In genomic region chr2:20201671-20202070, GRCh38 we compare ENCODE assay signal across 3 cellular contexts.
TF ChIP-seq lines count a peak whose summit lies in the region.

No MANE protein-coding gene starts in this region.

TF ChIP-seq in IMR-90, 13 proteins besides CTCF, POLR2A, EP300 and RAD21:
- TF ChIP-seq CEBPB (IDR thresholded peaks at IDR 0.05; ENCODE audit: low read depth, low read length) (no peak), CHD1 (IDR thresholded peaks at IDR 0.05; ENCODE audit: low read depth, low read length) (no peak), MXI1 (IDR thresholded peaks at IDR 0.05; ENCODE audit: borderline replicate concordance, low read depth, low read length) (no peak), MAZ (IDR thresholded peaks at IDR 0.05; ENCODE audit: borderline replicate concordance, low read depth, low read length) (no peak), USF2 (IDR thresholded peaks at IDR 0.05; ENCODE audit: low read depth, low read length) (no peak), NFE2L2 (IDR thresholded peaks at IDR 0.05; ENCODE audit: low read depth, low read length) (no peak), MAFK (IDR thresholded peaks at IDR 0.05; ENCODE audit: low read depth, low read length) (no peak), BHLHE40 (IDR thresholded peaks at IDR 0.05; ENCODE audit: low read depth, low read length) (no peak)

TF ChIP-seq in K562, 482 proteins besides CTCF, POLR2A, EP300 and RAD21:
- TF ChIP-seq TAF15 (IDR thresholded peaks at IDR 0.05; ENCODE audit: low read depth, low read length) = no peak
- TF ChIP-seq ESRRA (IDR thresholded peaks at IDR 0.05; ENCODE audit: borderline replicate concordance, low read depth) = no peak
- no peak for TF ChIP-seq KLF6 (CRISPR knock-in tag; IDR thresholded peaks at IDR 0.05; ENCODE audit: borderline replicate concordance)
- no peak for TF ChIP-seq MYC (IDR thresholded peaks at IDR 0.05; ENCODE audit: low read depth, low read length)
- TF ChIP-seq MYC (CRISPR knock-in tag; IDR thresholded peaks at IDR 0.05; ENCODE audit: borderline replicate concordance, low read depth) = no peak
- no peak for TF ChIP-seq GTF2F1 (IDR thresholded peaks at IDR 0.05; ENCODE audit: low read depth, low read length)
- TF ChIP-seq SUPT5H (IDR thresholded peaks at IDR 0.05) = no peak
- TF ChIP-seq NR4A1 (CRISPR knock-in tag; IDR thresholded peaks at IDR 0.05) = no peak
- no peak for TF ChIP-seq NR4A1 (tag; IDR thresholded peaks at IDR 0.05)
- no peak for TF ChIP-seq NFYB (IDR thresholded peaks at IDR 0.05; ENCODE audit: extremely low read depth, insufficient read length)
- TF ChIP-seq ETS2 (tag; IDR thresholded peaks at IDR 0.05; ENCODE audit: borderline replicate concordance, poor library complexity, severe bottlenecking) = no peak
- no peak for TF ChIP-seq GATA2 (CRISPR knock-in tag; IDR thresholded peaks at IDR 0.05)
- TF ChIP-seq FIP1L1 (IDR thresholded peaks at IDR 0.05; ENCODE audit: low read depth, low read length, poor library complexity, severe bottlenecking) = no peak
- no peak for TF ChIP-seq ZNF175 (CRISPR knock-in tag; IDR thresholded peaks at IDR 0.05; ENCODE audit: low read depth)
- TF ChIP-seq, protein P1, sequence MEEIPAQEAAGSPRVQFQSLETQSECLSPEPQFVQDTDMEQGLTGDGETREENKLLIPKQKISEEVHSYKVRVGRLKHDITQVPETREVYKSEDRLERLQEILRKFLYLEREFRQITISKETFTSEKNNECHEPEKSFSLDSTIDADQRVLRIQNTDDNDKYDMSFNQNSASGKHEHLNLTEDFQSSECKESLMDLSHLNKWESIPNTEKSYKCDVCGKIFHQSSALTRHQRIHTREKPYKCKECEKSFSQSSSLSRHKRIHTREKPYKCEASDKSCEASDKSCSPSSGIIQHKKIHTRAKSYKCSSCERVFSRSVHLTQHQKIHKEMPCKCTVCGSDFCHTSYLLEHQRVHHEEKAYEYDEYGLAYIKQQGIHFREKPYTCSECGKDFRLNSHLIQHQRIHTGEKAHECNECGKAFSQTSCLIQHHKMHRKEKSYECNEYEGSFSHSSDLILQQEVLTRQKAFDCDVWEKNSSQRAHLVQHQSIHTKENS (CRISPR knock-in tag; IDR thresholded peaks at IDR 0.05) = no peak
- no peak for TF ChIP-seq POU5F1 (IDR thresholded peaks at IDR 0.05; ENCODE audit: borderline replicate concordance, low read depth, low read length, partially characterized antibody)
- TF ChIP-seq BHLHE40 (IDR thresholded peaks at IDR 0.05; ENCODE audit: low read length) = no peak
- TF ChIP-seq RNF2 (IDR thresholded peaks at IDR 0.05) = no peak
- TF ChIP-seq ZNF407 (IDR thresholded peaks at IDR 0.05; ENCODE audit: low read depth) = no peak

TF ChIP-seq in HepG2, 621 proteins besides CTCF, POLR2A, EP300 and RAD21:
- no peak for TF ChIP-seq MAFK (conservative IDR thresholded peaks at IDR 0.05 in 1 of 2, IDR thresholded peaks at IDR 0.05 in 1 of 2; ENCODE audit: low read length in 2 of 2)
- TF ChIP-seq KLF13 (CRISPR knock-in tag; IDR thresholded peaks at IDR 0.05) = no peak
- TF ChIP-seq THAP7 (CRISPR knock-in tag; IDR thresholded peaks at IDR 0.05) = no peak
- TF ChIP-seq, protein P2, sequence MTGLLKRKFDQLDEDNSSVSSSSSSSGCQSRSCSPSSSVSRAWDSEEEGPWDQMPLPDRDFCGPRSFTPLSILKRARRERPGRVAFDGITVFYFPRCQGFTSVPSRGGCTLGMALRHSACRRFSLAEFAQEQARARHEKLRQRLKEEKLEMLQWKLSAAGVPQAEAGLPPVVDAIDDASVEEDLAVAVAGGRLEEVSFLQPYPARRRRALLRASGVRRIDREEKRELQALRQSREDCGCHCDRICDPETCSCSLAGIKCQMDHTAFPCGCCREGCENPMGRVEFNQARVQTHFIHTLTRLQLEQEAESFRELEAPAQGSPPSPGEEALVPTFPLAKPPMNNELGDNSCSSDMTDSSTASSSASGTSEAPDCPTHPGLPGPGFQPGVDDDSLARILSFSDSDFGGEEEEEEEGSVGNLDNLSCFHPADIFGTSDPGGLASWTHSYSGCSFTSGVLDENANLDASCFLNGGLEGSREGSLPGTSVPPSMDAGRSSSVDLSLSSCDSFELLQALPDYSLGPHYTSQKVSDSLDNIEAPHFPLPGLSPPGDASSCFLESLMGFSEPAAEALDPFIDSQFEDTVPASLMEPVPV (CRISPR knock-in tag; IDR thresholded peaks at IDR 0.05) = no peak
- TF ChIP-seq ZFP36 (IDR thresholded peaks at IDR 0.05; ENCODE audit: borderline replicate concordance, low read depth, low read length, partially characterized antibody) = no peak
- TF ChIP-seq ZNF121 (CRISPR knock-in tag; IDR thresholded peaks at IDR 0.05) = no peak
- no peak for TF ChIP-seq ISX (CRISPR knock-in tag; conservative IDR thresholded peaks at IDR 0.05)
- TF ChIP-seq ZNF674 (CRISPR knock-in tag; IDR thresholded peaks at IDR 0.05; ENCODE audit: low read depth) = no peak
- no peak for TF ChIP-seq HNRNPLL (IDR thresholded peaks at IDR 0.05; ENCODE audit: low read depth, low read length, poor library complexity, severe bottlenecking)
- no peak for TF ChIP-seq ZNF460 (CRISPR knock-in tag; IDR thresholded peaks at IDR 0.05; ENCODE audit: borderline replicate concordance)
- no peak for TF ChIP-seq GPBP1L1 (CRISPR knock-in tag; IDR thresholded peaks at IDR 0.05)
- no peak for TF ChIP-seq ZNF503 (CRISPR knock-in tag; IDR thresholded peaks at IDR 0.05)
- TF ChIP-seq MLXIP (CRISPR knock-in tag; IDR thresholded peaks at IDR 0.05; ENCODE audit: borderline replicate concordance) = no peak
- no peak for TF ChIP-seq ZNF282 (IDR thresholded peaks at IDR 0.05; ENCODE audit: partially characterized antibody)
- no peak for TF ChIP-seq MAX (IDR thresholded peaks at IDR 0.05)
- TF ChIP-seq MLLT10 (CRISPR knock-in tag; IDR thresholded peaks at IDR 0.05) = no peak
- no peak for TF ChIP-seq ZGPAT (CRISPR knock-in tag; IDR thresholded peaks at IDR 0.05)
- no peak for TF ChIP-seq HIVEP1 (CRISPR knock-in tag; IDR thresholded peaks at IDR 0.05)
